ENCODE assay signal across 7 cellular contexts in genomic region chr19:1935484-1936208, GRCh38.
DNase-seq lines count a peak whose midpoint lies in the region; ATAC-seq and TF ChIP-seq lines count a peak whose summit lies in the region.

No MANE protein-coding gene starts in this region.

- no peak for TF ChIP-seq CTCF in MM.1S (IDR thresholded peaks at IDR 0.05; ENCODE audit: low read length)
- TF ChIP-seq CTCF in astrocyte of the spinal cord (IDR thresholded peaks at IDR 0.05; ENCODE audit: low read depth, low read length): no peak
- TF ChIP-seq CTCF in nephron progenitor cell (IDR thresholded peaks at IDR 0.05): no peak

- H3K27me3 ChIP-seq in MM.1S (replicated peaks; ENCODE audit: insufficient read depth, low read length): no peaks in the 10 kb centered on the region; the same call in 1 of the 2 replicates

- no peaks in the 10 kb centered on the region for H3K9me3 ChIP-seq in MM.1S (replicated peaks; ENCODE audit: insufficient read depth, low read length)

- 0 out of 2 replicates have a peak, but pooled peaks cover 4% of the 10 kb centered on the region for H3K79me2 ChIP-seq in MM.1S (ENCODE audit: low read length)

- no peak overlapping the region for H3K4me2 ChIP-seq in MM.1S (ENCODE audit: low read depth, low read length)

- no peak for ATAC-seq in GM18505 (IDR thresholded peaks at IDR 0.05; ENCODE audit: unreplicated experiment)

- H3F3A ChIP-seq in MM.1S (ENCODE audit: insufficient read depth, low read length): peaks cover 9% of the 10 kb centered on the region; the same call in 1 of the 2 replicates

- no peak overlapping the region for H3K27ac ChIP-seq in MM.1S (ENCODE audit: low read length)

- in situ Hi-C loops in astrocyte of the spinal cord (cut with HindIII; ENCODE audit: low sequenced_read_pairs): no loop called here

- H3K27ac Mint-ChIP-seq in nephron progenitor cell: peak overlapping the region; percentile 23

- H3K27me3 Mint-ChIP-seq in nephron progenitor cell (ENCODE audit: low read depth, poor library complexity): peaks cover 8% of the 10 kb centered on the region

- H3K9ac ChIP-seq in MM.1S (ENCODE audit: low read length): no peak overlapping the region

- DNase-seq in EH (ENCODE audit: low read depth) (peak; percentile 15), MM.1S (peak; percentile 15), astrocyte of the spinal cord (ENCODE audit: low read depth, low spot score) (peak; percentile 8), nephron progenitor cell (no peak), glomerular visceral epithelial cell (ENCODE audit: extremely low spot score) (no peak), NCI-H1105 treated with DMSO at 0.1 percent for 48 hours (lab: John Stamatoyannopoulos, UW) (no peak)

- no peaks in the 10 kb centered on the region for H3K9me2 ChIP-seq in MM.1S (replicated peaks; ENCODE audit: insufficient read depth, low read length)

- 0 out of 2 replicates have a peak, but pooled peaks cover 5% of the 10 kb centered on the region for H3K4me1 ChIP-seq in MM.1S (ENCODE audit: low read length)

- no peak overlapping the region for H3K4me3 Mint-ChIP-seq in nephron progenitor cell

- no peak for TF ChIP-seq POLR2A in GM18505 (IDR thresholded peaks at IDR 0.05; ENCODE audit: borderline replicate concordance, extremely low read depth, insufficient read depth, insufficient read length)

- H3K4me3 ChIP-seq in MM.1S (ENCODE audit: low read length): no peak overlapping the region
- H3K4me3 ChIP-seq in astrocyte of the spinal cord (ENCODE audit: low read depth, low read length): no peak overlapping the region

- no peaks in the 10 kb centered on the region for H4K20me1 ChIP-seq in MM.1S (ENCODE audit: insufficient read depth, low read length)

- peaks cover 27% of the 10 kb centered on the region for H3K4me1 Mint-ChIP-seq in nephron progenitor cell

- peaks cover 8% of the 10 kb centered on the region for H3K36me3 Mint-ChIP-seq in nephron progenitor cell (ENCODE audit: low read depth)

- H2AFZ ChIP-seq in MM.1S (ENCODE audit: low read length): no peak overlapping the region

- H3K36me3 ChIP-seq in MM.1S (replicated peaks; ENCODE audit: insufficient read depth, low read length): no peaks in the 10 kb centered on the region

- peaks cover 22% of the 10 kb centered on the region for H3K9me3 Mint-ChIP-seq in nephron progenitor cell

Comparison
In these comparisons a context has a peak if more than half of its experiments do, and no peak if none do; other contexts are left out.
1. DNase-seq: peak in EH (single experiment), MM.1S (single experiment) and astrocyte of the spinal cord (single experiment); none in nephron progenitor cell (single experiment), glomerular visceral epithelial cell (single experiment) and NCI-H1105 treated with DMSO at 0.1 percent for 48 hours (single experiment).